Comparison of ENCODE assay signal across 1 cellular context in genomic region chr19:40921005-40921897, GRCh38.
TF ChIP-seq lines count a peak whose summit lies in the region.

No MANE protein-coding gene starts in this region.

TF ChIP-seq in A549, 52 proteins besides CTCF, POLR2A, EP300 and RAD21 (continued from another document):
- TF ChIP-seq, protein P1, sequence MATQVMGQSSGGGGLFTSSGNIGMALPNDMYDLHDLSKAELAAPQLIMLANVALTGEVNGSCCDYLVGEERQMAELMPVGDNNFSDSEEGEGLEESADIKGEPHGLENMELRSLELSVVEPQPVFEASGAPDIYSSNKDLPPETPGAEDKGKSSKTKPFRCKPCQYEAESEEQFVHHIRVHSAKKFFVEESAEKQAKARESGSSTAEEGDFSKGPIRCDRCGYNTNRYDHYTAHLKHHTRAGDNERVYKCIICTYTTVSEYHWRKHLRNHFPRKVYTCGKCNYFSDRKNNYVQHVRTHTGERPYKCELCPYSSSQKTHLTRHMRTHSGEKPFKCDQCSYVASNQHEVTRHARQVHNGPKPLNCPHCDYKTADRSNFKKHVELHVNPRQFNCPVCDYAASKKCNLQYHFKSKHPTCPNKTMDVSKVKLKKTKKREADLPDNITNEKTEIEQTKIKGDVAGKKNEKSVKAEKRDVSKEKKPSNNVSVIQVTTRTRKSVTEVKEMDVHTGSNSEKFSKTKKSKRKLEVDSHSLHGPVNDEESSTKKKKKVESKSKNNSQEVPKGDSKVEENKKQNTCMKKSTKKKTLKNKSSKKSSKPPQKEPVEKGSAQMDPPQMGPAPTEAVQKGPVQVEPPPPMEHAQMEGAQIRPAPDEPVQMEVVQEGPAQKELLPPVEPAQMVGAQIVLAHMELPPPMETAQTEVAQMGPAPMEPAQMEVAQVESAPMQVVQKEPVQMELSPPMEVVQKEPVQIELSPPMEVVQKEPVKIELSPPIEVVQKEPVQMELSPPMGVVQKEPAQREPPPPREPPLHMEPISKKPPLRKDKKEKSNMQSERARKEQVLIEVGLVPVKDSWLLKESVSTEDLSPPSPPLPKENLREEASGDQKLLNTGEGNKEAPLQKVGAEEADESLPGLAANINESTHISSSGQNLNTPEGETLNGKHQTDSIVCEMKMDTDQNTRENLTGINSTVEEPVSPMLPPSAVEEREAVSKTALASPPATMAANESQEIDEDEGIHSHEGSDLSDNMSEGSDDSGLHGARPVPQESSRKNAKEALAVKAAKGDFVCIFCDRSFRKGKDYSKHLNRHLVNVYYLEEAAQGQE (IDR thresholded peaks at IDR 0.05): no peak
- peak; percentile 99 for TF ChIP-seq MAX (IDR thresholded peaks at IDR 0.05)
- TF ChIP-seq RFX5 (IDR thresholded peaks at IDR 0.05): peak; percentile 69; the same call in 1 of the 2 replicates
- peak; percentile 82 for TF ChIP-seq MYC (IDR thresholded peaks at IDR 0.05; ENCODE audit: borderline replicate concordance, low read length)
- TF ChIP-seq, protein P2, sequence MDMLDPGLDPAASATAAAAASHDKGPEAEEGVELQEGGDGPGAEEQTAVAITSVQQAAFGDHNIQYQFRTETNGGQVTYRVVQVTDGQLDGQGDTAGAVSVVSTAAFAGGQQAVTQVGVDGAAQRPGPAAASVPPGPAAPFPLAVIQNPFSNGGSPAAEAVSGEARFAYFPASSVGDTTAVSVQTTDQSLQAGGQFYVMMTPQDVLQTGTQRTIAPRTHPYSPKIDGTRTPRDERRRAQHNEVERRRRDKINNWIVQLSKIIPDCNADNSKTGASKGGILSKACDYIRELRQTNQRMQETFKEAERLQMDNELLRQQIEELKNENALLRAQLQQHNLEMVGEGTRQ (IDR thresholded peaks at IDR 0.05): peak; percentile 30; the same call in 1 of the 2 replicates
- TF ChIP-seq MAZ (IDR thresholded peaks at IDR 0.05; ENCODE audit: borderline replicate concordance, low read depth, low read length): peak; percentile 31; the same call in 1 of the 2 replicates
- TF ChIP-seq, protein P3, sequence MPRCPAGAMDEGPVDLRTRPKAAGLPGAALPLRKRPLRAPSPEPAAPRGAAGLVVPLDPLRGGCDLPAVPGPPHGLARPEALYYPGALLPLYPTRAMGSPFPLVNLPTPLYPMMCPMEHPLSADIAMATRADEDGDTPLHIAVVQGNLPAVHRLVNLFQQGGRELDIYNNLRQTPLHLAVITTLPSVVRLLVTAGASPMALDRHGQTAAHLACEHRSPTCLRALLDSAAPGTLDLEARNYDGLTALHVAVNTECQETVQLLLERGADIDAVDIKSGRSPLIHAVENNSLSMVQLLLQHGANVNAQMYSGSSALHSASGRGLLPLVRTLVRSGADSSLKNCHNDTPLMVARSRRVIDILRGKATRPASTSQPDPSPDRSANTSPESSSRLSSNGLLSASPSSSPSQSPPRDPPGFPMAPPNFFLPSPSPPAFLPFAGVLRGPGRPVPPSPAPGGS (IDR thresholded peaks at IDR 0.05): peak; percentile 100
- TF ChIP-seq SMC3 (IDR thresholded peaks at IDR 0.05): peak; percentile 77
- peak; percentile 100 for TF ChIP-seq JUNB (IDR thresholded peaks at IDR 0.05)
- no peak for TF ChIP-seq PHF8 (IDR thresholded peaks at IDR 0.05; ENCODE audit: borderline replicate concordance, low read depth)
- TF ChIP-seq NFE2L2 (conservative IDR thresholded peaks at IDR 0.05; ENCODE audit: low read length): peak; percentile 72
- peak; percentile 66; the same call in 1 of the 2 replicates for TF ChIP-seq ZSCAN20 (CRISPR knock-in tag; IDR thresholded peaks at IDR 0.05)
- TF ChIP-seq HDAC2 (IDR thresholded peaks at IDR 0.05): 0 out of 2 replicates have a peak, but pooled peaks have one; percentile 4
- TF ChIP-seq FOXS1 (CRISPR knock-in tag; IDR thresholded peaks at IDR 0.05): no peak
- no peak for TF ChIP-seq HMGXB4 (CRISPR knock-in tag; IDR thresholded peaks at IDR 0.05; ENCODE audit: borderline replicate concordance)
- no peak for TF ChIP-seq ZNF302 (CRISPR knock-in tag; IDR thresholded peaks at IDR 0.05)
- no peak for TF ChIP-seq TP53 (CRISPR knock-in tag; IDR thresholded peaks at IDR 0.05)
- TF ChIP-seq CHD2 (IDR thresholded peaks at IDR 0.05; ENCODE audit: low read length, partially characterized antibody): peak; percentile 29
- 0 out of 2 replicates have a peak, but pooled peaks have one; percentile 15 for TF ChIP-seq TFCP2L1 (CRISPR knock-in tag; IDR thresholded peaks at IDR 0.05)
- TF ChIP-seq RARB (CRISPR knock-in tag; IDR thresholded peaks at IDR 0.05): peak; percentile 98
- TF ChIP-seq, protein P4, sequence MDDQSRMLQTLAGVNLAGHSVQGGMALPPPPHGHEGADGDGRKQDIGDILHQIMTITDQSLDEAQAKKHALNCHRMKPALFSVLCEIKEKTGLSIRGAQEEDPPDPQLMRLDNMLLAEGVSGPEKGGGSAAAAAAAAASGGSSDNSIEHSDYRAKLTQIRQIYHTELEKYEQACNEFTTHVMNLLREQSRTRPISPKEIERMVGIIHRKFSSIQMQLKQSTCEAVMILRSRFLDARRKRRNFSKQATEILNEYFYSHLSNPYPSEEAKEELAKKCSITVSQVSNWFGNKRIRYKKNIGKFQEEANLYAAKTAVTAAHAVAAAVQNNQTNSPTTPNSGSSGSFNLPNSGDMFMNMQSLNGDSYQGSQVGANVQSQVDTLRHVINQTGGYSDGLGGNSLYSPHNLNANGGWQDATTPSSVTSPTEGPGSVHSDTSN (IDR thresholded peaks at IDR 0.05): peak; percentile 87
- no peak for TF ChIP-seq ZC3H11A (IDR thresholded peaks at IDR 0.05)
- no peak for TF ChIP-seq HOXA7 (CRISPR knock-in tag; IDR thresholded peaks at IDR 0.05)
- peak; percentile 94 for TF ChIP-seq MAFK (IDR thresholded peaks at IDR 0.05; ENCODE audit: partially characterized antibody)
- TF ChIP-seq NPAS2 (CRISPR knock-in tag; IDR thresholded peaks at IDR 0.05; ENCODE audit: borderline replicate concordance): no peak
- TF ChIP-seq HOXB5 (CRISPR knock-in tag; IDR thresholded peaks at IDR 0.05): peak; percentile 41; the same call in 1 of the 2 replicates
- TF ChIP-seq ESRRA (IDR thresholded peaks at IDR 0.05; ENCODE audit: borderline replicate concordance, low read length): peak; percentile 72
- TF ChIP-seq FOSL2 (IDR thresholded peaks at IDR 0.05): peak; percentile 100
- peak; percentile 100 for TF ChIP-seq FOSL2 (CRISPR knock-in tag; IDR thresholded peaks at IDR 0.05)
